8 cellular contexts compared by ENCODE assay signal in the genomic region with DNA sequence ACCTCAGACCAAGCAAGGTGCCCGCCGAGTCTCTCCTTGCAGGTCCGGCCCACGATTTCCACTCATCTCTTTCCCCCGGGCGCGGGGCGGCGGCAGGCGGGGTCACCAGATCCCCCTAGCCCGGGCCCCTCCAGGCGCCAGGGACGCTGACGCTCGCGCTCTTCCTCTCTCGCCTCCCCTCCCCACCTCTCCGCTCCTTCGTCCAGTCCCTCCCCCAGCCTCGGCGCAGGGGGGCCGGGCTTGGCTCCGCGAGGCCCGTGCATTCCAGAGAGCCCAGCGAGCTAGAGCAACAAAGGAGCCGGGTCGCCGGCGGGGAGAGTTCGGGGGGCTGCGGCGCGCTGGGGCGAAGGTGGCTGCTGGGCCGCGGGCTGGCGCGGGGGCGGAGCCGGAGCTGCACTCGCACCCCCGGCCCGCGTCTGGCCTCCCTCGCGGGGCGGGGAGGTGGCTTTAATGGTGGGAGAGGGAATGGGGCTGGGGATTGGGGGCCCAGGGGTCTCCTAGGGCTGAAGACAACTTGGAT. TPM values are rescaled to one million over a fixed set of nuclear protein-coding genes. Genes with fewer than 3 reads are reported as not detected.
DNase-seq lines count a peak whose midpoint lies in the region; ATAC-seq, FAIRE-seq and TF ChIP-seq lines count a peak whose summit lies in the region.

SMO (plus strand) TSS at position 262 of the 520 bp plus-strand sequence. CDS start 519 bp downstream, outside the sequence.

- peaks cover 40% of the 10 kb centered on the region for H4K20me1 ChIP-seq in astrocyte (ENCODE audit: insufficient read depth, low read length)

- H3K27ac ChIP-seq in astrocyte (ENCODE audit: low read depth, low read length) (peak within 1 kb of the TSS; percentile 6), gastrocnemius medialis (no peak within 1 kb of the TSS)

- peak in 2 of 3 experiments; percentile 51 to 60 for DNase-seq in NCI-H1417 (lab: John Stamatoyannopoulos, UW)
- no peak for DNase-seq in NCI-H1417 treated with DMSO at 0.1 percent for 48 hours (lab: John Stamatoyannopoulos, UW)
- DNase-seq in KBM-7, result peak; percentile 69
- peak; percentile 41 for DNase-seq in astrocyte (ENCODE audit: low read depth)
- no peak for DNase-seq in gastrocnemius medialis
- no peak for DNase-seq in NCI-H2081 (lab: John Stamatoyannopoulos, UW)

- peak within 1 kb of the TSS; percentile 98 for H3K4me2 ChIP-seq in astrocyte (ENCODE audit: low read length)

- no peak for FAIRE-seq in astrocyte (lab: Jason Lieb, UNC)

- H2AFZ ChIP-seq in astrocyte (ENCODE audit: low read depth, low read length), result peak within 1 kb of the TSS; percentile 83

- no peak for TF ChIP-seq POLR2A in gastrocnemius medialis (IDR thresholded peaks at IDR 0.05)

- peak; percentile 43 to 63 for ATAC-seq in gastrocnemius medialis
- ATAC-seq in HG03442 (IDR thresholded peaks at IDR 0.05; ENCODE audit: unreplicated experiment), result no peak

- H3K36me3 ChIP-seq in astrocyte (ENCODE audit: insufficient read depth, low read length), result no peaks in the 10 kb centered on the region
- no peaks in the 10 kb centered on the region for H3K36me3 ChIP-seq in gastrocnemius medialis

- peaks cover 12% of the 10 kb centered on the region for H3K27me3 Mint-ChIP-seq in astrocyte (ENCODE audit: low read depth, unreplicated experiment)

- peak within 1 kb of the TSS; percentile 77 for H3K9ac ChIP-seq in astrocyte (ENCODE audit: low read length)

- no peak for TF ChIP-seq CTCF in astrocyte (IDR thresholded peaks at IDR 0.05; ENCODE audit: insufficient read depth, low read depth, low read length)
- no peak for TF ChIP-seq CTCF in gastrocnemius medialis (IDR thresholded peaks at IDR 0.05 in 4 of 5, conservative IDR thresholded peaks at IDR 0.05 in 1 of 5)

- in situ Hi-C loops in KBM-7 (cut with MboI; ENCODE audit: low pct_unique_long_range_greater_than_20kb, low sequenced_read_pairs) (no loop called here), gastrocnemius medialis (cut with MboI; ENCODE audit: low sequenced_read_pairs in 4 of 4) (no loop called here)

- H3K27me3 ChIP-seq in astrocyte (ENCODE audit: insufficient read depth, low read length) (peaks cover 3% of the 10 kb centered on the region), gastrocnemius medialis (no peaks in the 10 kb centered on the region)

- no peaks in the 10 kb centered on the region for H3K9me3 Mint-ChIP-seq in astrocyte (ENCODE audit: unreplicated experiment)

- no peak within 1 kb of the TSS for H3K27ac Mint-ChIP-seq in astrocyte (ENCODE audit: unreplicated experiment)

- no peaks in the 10 kb centered on the region for H3K9me3 ChIP-seq in astrocyte (ENCODE audit: insufficient read depth, low read depth, low read length)
- no peaks in the 10 kb centered on the region for H3K9me3 ChIP-seq in gastrocnemius medialis

- H3K79me2 ChIP-seq in astrocyte (ENCODE audit: insufficient read depth, low read length), result peaks cover 41% of the 10 kb centered on the region

- H3K4me3 Mint-ChIP-seq in astrocyte (ENCODE audit: unreplicated experiment), result peak within 1 kb of the TSS; percentile 88

- peaks cover 2% of the 10 kb centered on the region for H3K36me3 Mint-ChIP-seq in astrocyte (ENCODE audit: low read depth, unreplicated experiment)

- intact Hi-C loops in gastrocnemius medialis (cut with DNase I; ENCODE audit: low total_unique reads), result no loop called here

- peak within 1 kb of the TSS; percentile 68 for H3K4me3 ChIP-seq in astrocyte (ENCODE audit: insufficient read depth, low read depth, low read length)
- peak within 1 kb of the TSS; percentile 87 for H3K4me3 ChIP-seq in iPS-11a (ENCODE audit: low read depth, low read length)
- peak within 1 kb of the TSS; percentile 59 to 86 (median 81) for H3K4me3 ChIP-seq in gastrocnemius medialis

- peaks cover 5% of the 10 kb centered on the region for H3K4me1 Mint-ChIP-seq in astrocyte (ENCODE audit: low read depth, unreplicated experiment)

- H3K4me1 ChIP-seq in astrocyte (ENCODE audit: insufficient read depth, low read length) (peaks cover 11% of the 10 kb centered on the region), gastrocnemius medialis (peaks cover 4 to 13% of the 10 kb centered on the region in 2 donors)

RNA-seq across cellular contexts. Expression of gene SMO, which starts in this region (rescaled TPM):
- 20.0 and 22.6 TPM in 2 replicates for total RNA-seq in astrocyte
- 1 to 10 TPM; 1.1 to 1.6 (median 1.2) TPM for total RNA-seq in gastrocnemius medialis

Comparison
In these comparisons a context has a peak if more than half of its experiments do, and no peak if none do; other contexts are left out.
1. DNase-seq: peak in NCI-H1417 (2 of 3), KBM-7 (single experiment) and astrocyte (single experiment); none in NCI-H1417 treated with DMSO at 0.1 percent for 48 hours (single experiment), gastrocnemius medialis (0 of 2) and NCI-H2081 (0 of 2).
2. Peak in every context shown above with its lines, with median percentiles within 50 percentile points of each other: H3K4me3 ChIP-seq.